In the genomic region with DNA sequence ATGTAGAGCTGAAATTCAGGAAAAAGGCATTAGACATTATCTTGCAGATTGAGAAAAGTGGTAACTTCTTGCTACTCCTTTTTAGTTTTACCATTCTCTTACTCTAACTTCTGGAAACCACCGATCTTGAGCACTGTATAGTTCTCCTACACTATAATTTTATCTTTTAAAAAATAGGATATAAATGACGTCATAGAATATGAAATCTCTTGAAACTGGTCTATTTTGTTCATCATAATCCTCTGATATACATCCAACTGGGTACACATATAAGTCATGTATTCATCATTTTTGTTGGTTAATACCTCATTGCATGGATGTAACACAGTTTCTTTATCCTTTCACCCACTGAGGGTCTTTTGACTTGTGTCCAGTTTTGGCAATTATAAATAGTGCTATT, we compare ENCODE assay signal across 27 cellular contexts.
"Had no signal": no experiment of that assay in that cellular context is flagged by ENCODE, and none has a peak within 500 bp of the region (broad histone marks: within the 10 kb centered on the region; RNA-seq: fewer than 3 reads in every experiment).

No MANE protein-coding gene starts in this region.

- H3K4me1 ChIP-seq: colonic mucosa, esophagus muscularis mucosa, esophagus squamous epithelium, foreskin keratinocyte, gastrocnemius medialis, gastroesophageal sphincter, heart left ventricle, heart right ventricle had no signal

- H3K27ac ChIP-seq: colonic mucosa, coronary artery, dorsolateral prefrontal cortex, epithelial cell of prostate, esophagus muscularis mucosa, esophagus squamous epithelium, foreskin keratinocyte, gastrocnemius medialis, gastroesophageal sphincter, heart left ventricle, heart right ventricle had no signal

- H3K9me3 ChIP-seq: colonic mucosa, esophagus muscularis mucosa, esophagus squamous epithelium, gastrocnemius medialis, gastroesophageal sphincter, heart right ventricle had no signal

- H3K36me3 ChIP-seq: colonic mucosa, esophagus muscularis mucosa, esophagus squamous epithelium, gastrocnemius medialis, gastroesophageal sphincter, heart left ventricle, heart right ventricle had no signal

- H3K27me3 ChIP-seq: colonic mucosa, dorsolateral prefrontal cortex, esophagus muscularis mucosa, esophagus squamous epithelium, foreskin keratinocyte, gastrocnemius medialis, gastroesophageal sphincter, heart left ventricle, heart right ventricle had no signal

- DNase-seq: colonic mucosa; cortex of kidney; dermis blood vessel endothelial cell; dorsolateral prefrontal cortex; effector CD4-positive, alpha-beta T cell; effector CD8-positive, alpha-beta T cell; effector memory CD4-positive, alpha-beta T cell; effector memory CD8-positive, alpha-beta T cell; endodermal cell; erythroblast; esophagus squamous epithelium; foreskin fibroblast; foreskin keratinocyte; foreskin melanocyte; gastrocnemius medialis; glutamatergic neuron; head of caudate nucleus; heart left ventricle; heart right ventricle had no signal

- ATAC-seq: effector memory CD8-positive, alpha-beta T cell; esophagus mucosa; foreskin keratinocyte; gastrocnemius medialis; gastroesophageal sphincter; heart left ventricle; heart right ventricle had no signal

- H3K4me3 ChIP-seq: colonic mucosa, coronary artery, dorsolateral prefrontal cortex, esophagus muscularis mucosa, esophagus squamous epithelium, gastrocnemius medialis, gastroesophageal sphincter, heart left ventricle, heart right ventricle had no signal

- FAIRE-seq: colon, endometrium, endothelial cell of umbilical vein had no signal
